Comparison of ENCODE assay signal across 27 cellular contexts in the genomic region with DNA sequence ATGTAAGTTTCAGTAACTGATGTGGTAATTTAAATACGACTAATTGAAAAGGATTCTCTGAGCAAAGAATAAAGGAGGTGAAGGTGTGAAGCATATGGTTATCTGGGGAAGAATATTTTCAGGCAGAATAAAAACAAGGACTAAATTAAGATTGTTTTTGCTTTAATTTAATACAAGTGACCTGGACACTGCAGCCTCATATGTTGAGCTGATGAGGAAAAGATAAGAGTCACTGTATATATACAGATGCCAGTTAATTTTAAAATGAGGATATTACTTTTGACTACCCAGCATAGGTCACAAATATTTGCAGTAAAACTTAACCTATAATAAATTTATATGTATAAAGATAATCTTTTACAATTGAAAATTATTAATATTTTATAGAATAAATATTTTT.
"Had no signal": no experiment of that assay in that cellular context is flagged by ENCODE, and none has a peak within 500 bp of the region (broad histone marks: within the 10 kb centered on the region; RNA-seq: fewer than 3 reads in every experiment).

No MANE protein-coding gene starts in this region.

- ATAC-seq: activated CD8-positive, alpha-beta T cell treated with anti-CD3 and anti-CD28 coated beads for 36 hours; activated T-cell treated with anti-CD3 and anti-CD28 coated beads, Interleukin-2, amount 50 U/mL, for 4 hours; activated T-helper 17 cell treated with anti-CD3 and anti-CD28 coated beads, Interleukin-2, amount 50 U/mL, for 72 hours; esophagus mucosa; gastrocnemius medialis; heart left ventricle; T-helper 17 cell; WTC11 had no signal

- FAIRE-seq: astrocyte had no signal

- DNase-seq: activated CD4-positive, alpha-beta T cell treated with anti-CD3 and anti-CD28 coated beads for 1 hour; activated CD4-positive, alpha-beta T cell treated with anti-CD3 and anti-CD28 coated beads for 48 hours; activated CD4-positive, alpha-beta T cell treated with anti-CD3 and anti-CD28 coated beads, Interleukin-2, amount 50 U/mL, for 1 hour; activated CD4-positive, alpha-beta T cell treated with anti-CD3 and anti-CD28 coated beads, Interleukin-2, amount 50 U/mL, for 48 hours; activated CD8-positive, alpha-beta memory T cell treated with anti-CD3 and anti-CD28 coated beads for 24 hours; activated CD8-positive, alpha-beta T cell treated with anti-CD3 and anti-CD28 coated beads for 36 hours; activated effector memory CD4-positive, alpha-beta T cell treated with Interleukin-2 at 50 U/mL for 16 hours; activated gamma-delta T cell treated with Interleukin-2 at 50 U/mL for 16 hours; activated naive CD4-positive, alpha-beta T cell treated with anti-CD3 and anti-CD28 coated beads, Interleukin-2, amount 50 U/mL, for 16 hours; activated naive CD4-positive, alpha-beta T cell treated with Interleukin-2 at 50 U/mL for 16 hours; activated T-cell treated with anti-CD3 and anti-CD28 coated beads, Interleukin-2, amount 50 U/mL, for 4 hours; amniotic stem cell; anterior cingulate cortex; brain microvascular endothelial cell; caudate nucleus; colonic mucosa; effector CD8-positive, alpha-beta T cell; foreskin fibroblast; gastrocnemius medialis; glutamatergic neuron; heart left ventricle; T-helper 1 cell; T-helper 17 cell had no signal
